In the genomic region with DNA sequence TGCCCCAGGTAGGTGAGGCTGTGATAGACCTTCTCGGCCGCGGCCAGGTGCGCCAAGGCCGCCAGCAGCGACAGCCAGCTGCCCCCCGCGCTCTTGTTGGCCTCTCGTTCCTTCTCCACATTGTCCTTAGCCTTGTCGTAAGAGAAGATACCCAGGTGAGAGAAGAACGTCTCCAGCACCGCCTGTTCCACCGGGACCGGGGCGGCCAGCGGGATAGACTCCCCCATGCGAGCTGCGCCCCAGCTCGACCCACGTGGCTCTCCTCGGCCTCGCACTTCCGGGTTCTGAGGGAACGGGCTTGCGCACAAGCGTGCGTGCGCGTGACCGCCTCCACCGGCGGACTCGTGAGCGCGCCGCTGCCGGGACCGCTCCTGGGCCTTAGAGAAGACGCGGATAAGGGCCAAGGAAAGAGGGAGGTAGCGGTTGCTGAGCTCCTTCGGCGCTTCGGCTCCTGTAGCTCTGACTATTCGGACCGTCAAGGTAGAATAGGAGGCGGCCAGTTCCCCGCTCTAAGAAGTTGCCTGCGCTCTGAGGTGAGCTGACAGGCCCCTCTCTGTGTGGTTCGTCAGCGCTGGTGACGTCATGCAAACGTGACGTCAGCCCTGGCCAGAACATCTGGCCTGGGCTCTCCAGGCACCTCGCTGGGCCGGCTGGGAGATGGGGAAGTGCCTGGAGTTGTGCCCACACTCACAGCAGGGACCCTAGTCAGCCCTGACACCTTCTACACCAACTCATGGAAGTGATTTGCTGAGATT, we compare ENCODE assay signal across 1 cellular context.
TF ChIP-seq lines count a peak whose summit lies in the region.

TSS of gene KICS2 (minus strand) at position 286 of the 755 bp plus-strand sequence. CDS start at position 227, 59 bp downstream.

TF ChIP-seq in HepG2, 621 proteins besides CTCF, POLR2A, EP300 and RAD21 (continued from another document and continues in another):
- TF ChIP-seq LBX2 (CRISPR knock-in tag; IDR thresholded peaks at IDR 0.05; ENCODE audit: borderline replicate concordance) (no peak), HNRNPK (IDR thresholded peaks at IDR 0.05; ENCODE audit: low read depth, low read length, poor library complexity, severe bottlenecking) (no peak), ZNF3 (CRISPR knock-in tag; IDR thresholded peaks at IDR 0.05) (no peak), ZNF713 (CRISPR knock-in tag; IDR thresholded peaks at IDR 0.05) (no peak), ZNF558 (CRISPR knock-in tag; IDR thresholded peaks at IDR 0.05; ENCODE audit: borderline replicate concordance) (no peak), YEATS2 (CRISPR knock-in tag; IDR thresholded peaks at IDR 0.05; ENCODE audit: borderline replicate concordance) (peak; percentile 49; the same call in 1 of the 2 replicates), U2AF1 (optimal IDR thresholded peaks at IDR 0.05; ENCODE audit: low read depth, low read length) (no peak), ZNF761 (CRISPR knock-in tag; conservative IDR thresholded peaks at IDR 0.05) (no peak), ZFY (CRISPR knock-in tag; IDR thresholded peaks at IDR 0.05) (peak; percentile 98), ZHX1 (CRISPR knock-in tag; IDR thresholded peaks at IDR 0.05; ENCODE audit: low read depth) (peak; percentile 88), MIER3 (CRISPR knock-in tag; IDR thresholded peaks at IDR 0.05; ENCODE audit: borderline replicate concordance) (peak; percentile 66), ZNF879 (CRISPR knock-in tag; IDR thresholded peaks at IDR 0.05) (no peak), ZNF496 (CRISPR knock-in tag; IDR thresholded peaks at IDR 0.05; ENCODE audit: insufficient replicate concordance) (no peak), SYNCRIP (IDR thresholded peaks at IDR 0.05; ENCODE audit: insufficient read depth, low read depth, low read length) (no peak), NR2F6 (IDR thresholded peaks at IDR 0.05) (no peak), NR2F6 (CRISPR knock-in tag; IDR thresholded peaks at IDR 0.05) (peak; percentile 20; the same call in 1 of the 2 replicates), FOSL2 (CRISPR knock-in tag; IDR thresholded peaks at IDR 0.05) (peak; percentile 34), GATAD2A (CRISPR knock-in tag; IDR thresholded peaks at IDR 0.05) (peak; percentile 37), DMAP1 (CRISPR knock-in tag; IDR thresholded peaks at IDR 0.05) (peak; percentile 100), FOXP1 (IDR thresholded peaks at IDR 0.05) (no peak), FOXP1 (CRISPR knock-in tag; IDR thresholded peaks at IDR 0.05) (no peak), ZC3H13 (CRISPR knock-in tag; IDR thresholded peaks at IDR 0.05) (no peak), SSRP1 (CRISPR knock-in tag; IDR thresholded peaks at IDR 0.05) (no peak), ARNT2 (CRISPR knock-in tag; IDR thresholded peaks at IDR 0.05; ENCODE audit: low read depth) (0 out of 2 replicates have a peak, but pooled peaks have one; percentile 16), FUBP1 (CRISPR knock-in tag; IDR thresholded peaks at IDR 0.05; ENCODE audit: borderline replicate concordance) (no peak), ZNF788 (CRISPR knock-in tag; IDR thresholded peaks at IDR 0.05; ENCODE audit: borderline replicate concordance) (peak; percentile 62; the same call in 1 of the 2 replicates), SAP130 (CRISPR knock-in tag; IDR thresholded peaks at IDR 0.05; ENCODE audit: low read depth) (peak; percentile 100), IRX3 (CRISPR knock-in tag; IDR thresholded peaks at IDR 0.05; ENCODE audit: borderline replicate concordance, low read depth) (peak; percentile 70; the same call in 1 of the 2 replicates), DBP (CRISPR knock-in tag; IDR thresholded peaks at IDR 0.05; ENCODE audit: not compliant biosample characterization) (no peak), ZNF281 (CRISPR knock-in tag; IDR thresholded peaks at IDR 0.05; ENCODE audit: borderline replicate concordance) (no peak; the same call in 1 of the 2 replicates), CREB1 (IDR thresholded peaks at IDR 0.05) (peak; percentile 100), CREB1 (CRISPR knock-in tag; IDR thresholded peaks at IDR 0.05) (peak; percentile 97)
- TF ChIP-seq, protein P1, sequence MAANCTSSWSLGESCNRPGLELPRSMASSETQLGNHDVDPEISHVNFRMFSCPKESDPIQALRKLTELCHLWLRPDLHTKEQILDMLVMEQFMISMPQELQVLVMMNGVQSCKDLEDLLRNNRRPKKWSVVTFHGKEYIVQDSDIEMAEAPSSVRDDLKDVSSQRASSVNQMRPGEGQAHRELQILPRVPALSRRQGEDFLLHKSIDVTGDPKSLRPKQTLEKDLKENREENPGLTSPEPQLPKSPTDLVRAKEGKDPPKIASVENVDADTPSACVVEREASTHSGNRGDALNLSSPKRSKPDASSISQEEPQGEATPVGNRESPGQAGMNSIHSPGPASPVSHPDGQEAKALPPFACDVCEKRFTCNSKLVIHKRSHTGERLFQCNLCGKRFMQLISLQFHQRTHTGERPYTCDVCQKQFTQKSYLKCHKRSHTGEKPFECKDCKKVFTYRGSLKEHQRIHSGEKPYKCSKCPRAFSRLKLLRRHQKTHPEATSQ (CRISPR knock-in tag; IDR thresholded peaks at IDR 0.05; ENCODE audit: borderline replicate concordance): peak; percentile 90
- TF ChIP-seq, protein P2, sequence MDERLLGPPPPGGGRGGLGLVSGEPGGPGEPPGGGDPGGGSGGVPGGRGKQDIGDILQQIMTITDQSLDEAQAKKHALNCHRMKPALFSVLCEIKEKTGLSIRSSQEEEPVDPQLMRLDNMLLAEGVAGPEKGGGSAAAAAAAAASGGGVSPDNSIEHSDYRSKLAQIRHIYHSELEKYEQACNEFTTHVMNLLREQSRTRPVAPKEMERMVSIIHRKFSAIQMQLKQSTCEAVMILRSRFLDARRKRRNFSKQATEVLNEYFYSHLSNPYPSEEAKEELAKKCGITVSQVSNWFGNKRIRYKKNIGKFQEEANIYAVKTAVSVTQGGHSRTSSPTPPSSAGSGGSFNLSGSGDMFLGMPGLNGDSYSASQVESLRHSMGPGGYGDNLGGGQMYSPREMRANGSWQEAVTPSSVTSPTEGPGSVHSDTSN (CRISPR knock-in tag; IDR thresholded peaks at IDR 0.05): no peak
- TF ChIP-seq, protein P3, sequence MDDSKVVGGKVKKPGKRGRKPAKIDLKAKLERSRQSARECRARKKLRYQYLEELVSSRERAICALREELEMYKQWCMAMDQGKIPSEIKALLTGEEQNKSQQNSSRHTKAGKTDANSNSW (CRISPR knock-in tag; IDR thresholded peaks at IDR 0.05; ENCODE audit: borderline replicate concordance): peak; percentile 79; the same call in 1 of the 2 replicates
- TF ChIP-seq, protein P4, sequence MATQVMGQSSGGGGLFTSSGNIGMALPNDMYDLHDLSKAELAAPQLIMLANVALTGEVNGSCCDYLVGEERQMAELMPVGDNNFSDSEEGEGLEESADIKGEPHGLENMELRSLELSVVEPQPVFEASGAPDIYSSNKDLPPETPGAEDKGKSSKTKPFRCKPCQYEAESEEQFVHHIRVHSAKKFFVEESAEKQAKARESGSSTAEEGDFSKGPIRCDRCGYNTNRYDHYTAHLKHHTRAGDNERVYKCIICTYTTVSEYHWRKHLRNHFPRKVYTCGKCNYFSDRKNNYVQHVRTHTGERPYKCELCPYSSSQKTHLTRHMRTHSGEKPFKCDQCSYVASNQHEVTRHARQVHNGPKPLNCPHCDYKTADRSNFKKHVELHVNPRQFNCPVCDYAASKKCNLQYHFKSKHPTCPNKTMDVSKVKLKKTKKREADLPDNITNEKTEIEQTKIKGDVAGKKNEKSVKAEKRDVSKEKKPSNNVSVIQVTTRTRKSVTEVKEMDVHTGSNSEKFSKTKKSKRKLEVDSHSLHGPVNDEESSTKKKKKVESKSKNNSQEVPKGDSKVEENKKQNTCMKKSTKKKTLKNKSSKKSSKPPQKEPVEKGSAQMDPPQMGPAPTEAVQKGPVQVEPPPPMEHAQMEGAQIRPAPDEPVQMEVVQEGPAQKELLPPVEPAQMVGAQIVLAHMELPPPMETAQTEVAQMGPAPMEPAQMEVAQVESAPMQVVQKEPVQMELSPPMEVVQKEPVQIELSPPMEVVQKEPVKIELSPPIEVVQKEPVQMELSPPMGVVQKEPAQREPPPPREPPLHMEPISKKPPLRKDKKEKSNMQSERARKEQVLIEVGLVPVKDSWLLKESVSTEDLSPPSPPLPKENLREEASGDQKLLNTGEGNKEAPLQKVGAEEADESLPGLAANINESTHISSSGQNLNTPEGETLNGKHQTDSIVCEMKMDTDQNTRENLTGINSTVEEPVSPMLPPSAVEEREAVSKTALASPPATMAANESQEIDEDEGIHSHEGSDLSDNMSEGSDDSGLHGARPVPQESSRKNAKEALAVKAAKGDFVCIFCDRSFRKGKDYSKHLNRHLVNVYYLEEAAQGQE (IDR thresholded peaks at IDR 0.05; ENCODE audit: borderline replicate concordance in 1 of 2, low read depth in 1 of 2, low read length in 2 of 2): no peak; a peak in 1 of 4 replicates
- TF ChIP-seq, protein P5, sequence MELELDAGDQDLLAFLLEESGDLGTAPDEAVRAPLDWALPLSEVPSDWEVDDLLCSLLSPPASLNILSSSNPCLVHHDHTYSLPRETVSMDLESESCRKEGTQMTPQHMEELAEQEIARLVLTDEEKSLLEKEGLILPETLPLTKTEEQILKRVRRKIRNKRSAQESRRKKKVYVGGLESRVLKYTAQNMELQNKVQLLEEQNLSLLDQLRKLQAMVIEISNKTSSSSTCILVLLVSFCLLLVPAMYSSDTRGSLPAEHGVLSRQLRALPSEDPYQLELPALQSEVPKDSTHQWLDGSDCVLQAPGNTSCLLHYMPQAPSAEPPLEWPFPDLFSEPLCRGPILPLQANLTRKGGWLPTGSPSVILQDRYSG (CRISPR knock-in tag; IDR thresholded peaks at IDR 0.05): peak; percentile 33; the same call in 1 of the 2 replicates
- TF ChIP-seq, protein P6, sequence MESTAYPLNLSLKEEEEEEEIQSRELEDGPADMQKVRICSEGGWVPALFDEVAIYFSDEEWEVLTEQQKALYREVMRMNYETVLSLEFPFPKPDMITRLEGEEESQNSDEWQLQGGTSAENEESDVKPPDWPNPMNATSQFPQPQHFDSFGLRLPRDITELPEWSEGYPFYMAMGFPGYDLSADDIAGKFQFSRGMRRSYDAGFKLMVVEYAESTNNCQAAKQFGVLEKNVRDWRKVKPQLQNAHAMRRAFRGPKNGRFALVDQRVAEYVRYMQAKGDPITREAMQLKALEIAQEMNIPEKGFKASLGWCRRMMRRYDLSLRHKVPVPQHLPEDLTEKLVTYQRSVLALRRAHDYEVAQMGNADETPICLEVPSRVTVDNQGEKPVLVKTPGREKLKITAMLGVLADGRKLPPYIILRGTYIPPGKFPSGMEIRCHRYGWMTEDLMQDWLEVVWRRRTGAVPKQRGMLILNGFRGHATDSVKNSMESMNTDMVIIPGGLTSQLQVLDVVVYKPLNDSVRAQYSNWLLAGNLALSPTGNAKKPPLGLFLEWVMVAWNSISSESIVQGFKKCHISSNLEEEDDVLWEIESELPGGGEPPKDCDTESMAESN (CRISPR knock-in tag; conservative IDR thresholded peaks at IDR 0.05): peak; percentile 74; the same call in 1 of the 2 replicates
